In the genomic region with DNA sequence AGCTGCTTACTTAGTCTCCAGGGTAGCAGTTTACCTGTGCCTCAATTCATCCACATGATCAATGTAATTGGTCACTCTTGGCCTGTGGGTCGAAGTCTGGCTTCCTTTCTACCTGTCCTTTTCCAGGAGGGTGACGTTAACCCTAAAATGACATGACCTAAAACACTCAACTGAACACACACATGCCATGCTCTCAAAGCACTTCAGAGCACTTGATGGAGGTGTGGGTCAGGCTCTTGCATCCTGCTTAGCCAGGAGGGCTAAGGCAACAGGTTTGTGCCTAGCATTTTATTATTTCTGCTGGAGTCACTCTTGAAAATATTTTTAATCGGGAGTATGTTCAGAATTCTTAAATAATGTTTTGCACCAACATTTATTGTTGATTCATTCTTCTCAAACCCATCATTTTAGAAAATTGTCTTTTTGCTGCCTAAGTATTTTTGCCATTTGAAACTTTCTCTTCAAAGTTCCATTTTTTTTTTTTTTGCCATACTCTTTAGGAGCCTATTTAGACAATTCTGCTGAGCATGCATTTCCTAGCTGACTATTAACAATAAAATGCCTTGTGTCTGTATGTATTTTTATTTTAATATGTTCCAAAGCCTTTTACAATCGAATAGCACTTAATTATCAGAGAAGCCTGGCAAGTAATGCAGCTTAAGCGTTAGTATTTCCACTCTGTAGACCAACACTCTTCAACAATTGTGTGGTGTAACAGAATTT, we compare ENCODE assay signal across 20 cellular contexts. TPM values are rescaled to one million over a fixed set of nuclear protein-coding genes. Genes with fewer than 3 reads are reported as not detected.
DNase-seq lines count a peak whose midpoint lies in the region; ATAC-seq, FAIRE-seq and TF ChIP-seq lines count a peak whose summit lies in the region.
"Had no signal": no experiment of that assay in that cellular context is flagged by ENCODE, and none has a peak within 500 bp of the region (broad histone marks: within the 10 kb centered on the region; RNA-seq: fewer than 3 reads in every experiment).

No MANE protein-coding gene starts in this region.

- H3K9me1 ChIP-seq in IMR-90 (ENCODE audit: insufficient read depth, low read length) (no peaks in the 10 kb centered on the region), K562 (ENCODE audit: control insufficient read depth, insufficient read depth, low read length) (no peaks in the 10 kb centered on the region)

- no peak overlapping the region for H3K4ac ChIP-seq in IMR-90 (ENCODE audit: low read depth, low read length)

- TF ChIP-seq RAD21 in IMR-90 (IDR thresholded peaks at IDR 0.05; ENCODE audit: low read length) (no peak), K562 (CRISPR knock-in tag; conservative IDR thresholded peaks at IDR 0.05 in 1 of 2, IDR thresholded peaks at IDR 0.05 in 1 of 2) (no peak)

- no peak for TF ChIP-seq CTCF in IMR-90 (conservative IDR thresholded peaks at IDR 0.05; ENCODE audit: low read depth, low read length)
- TF ChIP-seq CTCF in K562 (IDR thresholded peaks at IDR 0.05 in 2 of 3, conservative IDR thresholded peaks at IDR 0.05 in 1 of 3; ENCODE audit: insufficient read depth in 2 of 3, low read depth in 1 of 3, low read length in 3 of 3), result no peak
- no peak for TF ChIP-seq CTCF in lung (IDR thresholded peaks at IDR 0.05; ENCODE audit: control extremely low read depth, extremely low read depth)
- no peak for TF ChIP-seq CTCF in thyroid gland (IDR thresholded peaks at IDR 0.05)
- TF ChIP-seq CTCF in heart right ventricle (IDR thresholded peaks at IDR 0.05), result no peak

- POLR2A ChIA-PET in IMR-90 (lab: Charles Lee; ENCODE audit: unreplicated experiment) (no interaction called here), K562 (lab: Yijun Ruan, JAX) (no interaction called here)

- no peak overlapping the region for H2AFZ ChIP-seq in IMR-90 (replicated peaks; ENCODE audit: low read length, poor library complexity)
- H2AFZ ChIP-seq in K562 (ENCODE audit: low read depth, low read length), result no peak overlapping the region
- H2AFZ ChIP-seq: GM23338 had no signal

- H4K91ac ChIP-seq in IMR-90 (ENCODE audit: insufficient read depth, low read depth, low read length), result no peak overlapping the region

- H2BK15ac ChIP-seq in IMR-90 (ENCODE audit: low read depth, low read length), result no peak overlapping the region

- no peaks in the 10 kb centered on the region for H3K79me2 ChIP-seq in K562 (ENCODE audit: control insufficient read depth, insufficient read depth, low read length)

- H3K14ac ChIP-seq in IMR-90 (replicated peaks; ENCODE audit: low read depth, low read length), result no peak overlapping the region

- H3K79me1 ChIP-seq in IMR-90 (ENCODE audit: low read depth in 1 of 2, low read length in 2 of 2), result no peaks in the 10 kb centered on the region

- intact Hi-C loops in IMR-90 (cut with micrococcal nuclease), result no loop called here
- intact Hi-C loops in K562 (cut with micrococcal nuclease), result no loop called here
- intact Hi-C loops in thyroid gland (cut with DNase I), result no loop called here
- intact Hi-C loops in heart right ventricle (cut with DNase I), result no loop called here

- TF ChIP-seq EP300 in K562 (IDR thresholded peaks at IDR 0.05; ENCODE audit: low read length), result no peak

- in situ Hi-C loops in IMR-90 (cut with MboI; ENCODE audit: low sequenced_read_pairs) (no loop called here), K562 (cut with MboI) (no loop called here)

- no peaks in the 10 kb centered on the region for H3K27me3 ChIP-seq in IMR-90 (ENCODE audit: control insufficient read depth, insufficient read depth, low read length)
- no peaks in the 10 kb centered on the region for H3K27me3 ChIP-seq in K562 (ENCODE audit: control insufficient read depth in 2 of 2, insufficient read depth in 2 of 2, low read length in 2 of 2)
- H3K27me3 ChIP-seq in lung (ENCODE audit: control insufficient read depth, insufficient read depth), result no peaks in the 10 kb centered on the region
- H3K27me3 ChIP-seq in thyroid gland, result no peaks in the 10 kb centered on the region
- H3K27me3 ChIP-seq in heart right ventricle, result no peaks in the 10 kb centered on the region
- H3K27me3 ChIP-seq: BE2C had no signal

- H3K4me3 ChIP-seq in IMR-90 (ENCODE audit: insufficient read depth, low read depth, low read length) (no peak overlapping the region), K562 (no peak overlapping the region), lung (no peak overlapping the region), thyroid gland (replicated peaks in 1 of 3) (no peak overlapping the region), heart right ventricle (no peak overlapping the region)
- H3K4me3 ChIP-seq: A549, GM12878, GM23338 had no signal

- no CpG with 5 or more reads among the region's 5 CpGs for WGBS in IMR-90 (ENCODE audit: extremely low coverage in 2 of 2, insufficient read length in 1 of 2), 2 experiments
- 2% methylated on average over 5 of the region's 5 CpGs for WGBS in K562 (ENCODE audit: insufficient coverage, low coverage, missing lambda C conversion rate)
- 52 to 71% methylated on average over 5 of the region's 5 CpGs for WGBS in lung, 2 donors
- WGBS in thyroid gland, 2 donors, result 48 to 51% methylated on average over 5 of the region's 5 CpGs
- WGBS in heart right ventricle, 2 donors, result 71 to 84% methylated on average over 5 of the region's 5 CpGs

- TF ChIP-seq POLR2A in IMR-90 (IDR thresholded peaks at IDR 0.05; ENCODE audit: low read depth, low read length) (no peak), K562 (conservative IDR thresholded peaks at IDR 0.05) (no peak), thyroid gland (IDR thresholded peaks at IDR 0.05) (no peak)

- H3K27ac ChIP-seq in IMR-90 (ENCODE audit: insufficient read depth, low read length), result no peak overlapping the region
- H3K27ac ChIP-seq in K562 (ENCODE audit: extremely low read depth, low read depth, low read length), result no peak overlapping the region
- H3K27ac ChIP-seq in lung (ENCODE audit: low read depth in 1 of 2, low read length in 1 of 2), result peak overlapping the region in 1 of 2 donors; percentile 35
- H3K27ac ChIP-seq in thyroid gland, result peak overlapping the region in 2 of 3 donors; percentile 8 to 34
- no peak overlapping the region for H3K27ac ChIP-seq in heart right ventricle
- H3K27ac ChIP-seq: A549, C4-2B had no signal

- H3K23ac ChIP-seq in IMR-90 (ENCODE audit: low read depth, low read length), result no peak overlapping the region

- dilution Hi-C loops in IMR-90 (cut with HindIII; ENCODE audit: low sequenced_read_pairs, unreplicated experiment), result no loop called here

- H2AK9ac ChIP-seq in IMR-90 (replicated peaks; ENCODE audit: low read depth, low read length, poor library complexity), result no peak overlapping the region

- BruUV-seq in IMR-90 (replicated peaks; lab: Mats Ljungman, UMichigan) (no TSS peak), K562 (replicated peaks; lab: Mats Ljungman, UMichigan) (no TSS peak)

- H2BK20ac ChIP-seq in IMR-90 (ENCODE audit: low read depth, low read length), result no peak overlapping the region

- H3K56ac ChIP-seq in IMR-90 (ENCODE audit: extremely low read depth, insufficient read depth, low read length), result no peak overlapping the region

- H2BK5ac ChIP-seq in IMR-90 (ENCODE audit: low read depth, low read length, poor library complexity, severe bottlenecking), result no peak overlapping the region

- DNase-seq in IMR-90, result no peak
- DNase-seq in K562 (ENCODE audit: extremely low read depth in 1 of 4, low spot score in 3 of 4), result no peak
- DNase-seq in lung (ENCODE audit: low spot score), result no peak
- peak; percentile 10 to 42 for DNase-seq in thyroid gland
- no peak for DNase-seq in heart right ventricle
- no peak for DNase-seq in NCI-H1092 (lab: John Stamatoyannopoulos, UW)
- no peak for DNase-seq in NCI-H526 (lab: John Stamatoyannopoulos, UW)
- DNase-seq: BE2C; CD8-positive, alpha-beta T cell; COR-L47; H9 had no signal

- H4K8ac ChIP-seq in IMR-90 (ENCODE audit: low read depth in 2 of 2, low read length in 2 of 2), result no peak overlapping the region

- no peaks in the 10 kb centered on the region for H3K4me1 ChIP-seq in IMR-90 (ENCODE audit: control insufficient read depth, insufficient read depth, low read length)
- H3K4me1 ChIP-seq in K562 (replicated peaks in 1 of 2; ENCODE audit: control insufficient read depth in 2 of 2, insufficient read depth in 2 of 2, low read length in 2 of 2), result no peaks in the 10 kb centered on the region
- no peaks in the 10 kb centered on the region for H3K4me1 ChIP-seq in lung (ENCODE audit: control insufficient read depth in 2 of 2, insufficient read depth in 2 of 2, low read length in 2 of 2)
- H3K4me1 ChIP-seq in thyroid gland, result peaks cover 9 to 10% of the 10 kb centered on the region in 2 donors
- H3K4me1 ChIP-seq in heart right ventricle, result no peaks in the 10 kb centered on the region
- H3K4me1 ChIP-seq: A549, BE2C had no signal

- H3K9ac ChIP-seq in IMR-90 (ENCODE audit: low read depth, low read length), result no peak overlapping the region
- H3K9ac ChIP-seq in K562 (ENCODE audit: insufficient read depth in 1 of 2, low read depth in 2 of 2, low read length in 2 of 2), result no peak overlapping the region

- no peak overlapping the region for H4K5ac ChIP-seq in IMR-90 (ENCODE audit: low read depth, low read length)

- CTCF ChIA-PET in IMR-90 (lab: Yijun Ruan, JAX) (no interaction called here), K562 (lab: Yijun Ruan, JAX; ENCODE audit: low intra/inter-chr PET ratio) (no interaction called here)

- H3K36me3 ChIP-seq in IMR-90 (ENCODE audit: control insufficient read depth, insufficient read depth, low read length), result no peaks in the 10 kb centered on the region
- no peaks in the 10 kb centered on the region for H3K36me3 ChIP-seq in K562 (ENCODE audit: control insufficient read depth, insufficient read depth, low read length)
- H3K36me3 ChIP-seq in lung (ENCODE audit: control insufficient read depth in 2 of 2, insufficient read depth in 2 of 2, low read length in 2 of 2), result no peaks in the 10 kb centered on the region
- no peaks in the 10 kb centered on the region for H3K36me3 ChIP-seq in thyroid gland
- no peaks in the 10 kb centered on the region for H3K36me3 ChIP-seq in heart right ventricle
- H3K36me3 ChIP-seq: BE2C had no signal

- H3K9me3 ChIP-seq in IMR-90 (ENCODE audit: control insufficient read depth, insufficient read depth, low read length) (peaks cover 19% of the 10 kb centered on the region), K562 (replicated peaks; ENCODE audit: control insufficient read depth, insufficient read depth, low read depth, low read length) (no peaks in the 10 kb centered on the region), lung (ENCODE audit: control insufficient read depth in 2 of 2, insufficient read depth in 1 of 2, low read length in 1 of 2) (peaks cover 0 to 1% of the 10 kb centered on the region in 2 donors), thyroid gland (no peaks in the 10 kb centered on the region), heart right ventricle (no peaks in the 10 kb centered on the region)
- H3K9me3 ChIP-seq: A549, BE2C had no signal

- no peak overlapping the region for H3K4me2 ChIP-seq in IMR-90 (ENCODE audit: low read depth, low read length)
- H3K4me2 ChIP-seq in K562 (ENCODE audit: insufficient read depth, low read length), result no peak overlapping the region
- H3K4me2 ChIP-seq: A549, GM23338 had no signal

- H3K18ac ChIP-seq in IMR-90 (ENCODE audit: low read depth, low read length), result no peak overlapping the region

- ATAC-seq in IMR-90 (ENCODE audit: low read depth) (no peak), K562 (no peak), lung (ENCODE audit: insufficient read depth, low FRiP score) (peak; percentile 57), heart right ventricle (no peak)
- ATAC-seq: A549; CD8-positive, alpha-beta T cell; GM12878; GM23338 had no signal

- FAIRE-seq in K562 (lab: Jason Lieb, UNC), result no peak
- FAIRE-seq: A549, D721Med, GM12878, GM18507 had no signal

- no peaks in the 10 kb centered on the region for H4K20me1 ChIP-seq in IMR-90 (ENCODE audit: insufficient read depth, low read length)
- no peaks in the 10 kb centered on the region for H4K20me1 ChIP-seq in K562 (replicated peaks; ENCODE audit: control insufficient read depth, insufficient read depth, low read length)

- no peak overlapping the region for H2AK5ac ChIP-seq in IMR-90 (ENCODE audit: low read depth, low read length)

- H2BK120ac ChIP-seq in IMR-90 (ENCODE audit: low read depth, low read length), result no peak overlapping the region

RNA-seq across cellular contexts. Expression of gene ATP10B, which starts 59.1 kb away (rescaled TPM):
- total RNA-seq in IMR-90 (2012; rRNA removed) (not detected in 2 replicates), K562 (2014; rRNA removed) (not detected in 2 replicates), K562 (2014; rRNA removed; fragmentation: Illumina TruSeq; extraction: Trizol) (not detected in 2 replicates), K562 (2015; rRNA removed; fragmentation: Illumina TruSeq; extraction: Trizol) (not detected in 2 replicates), K562 (2021) (0.04 and 0.07 TPM in 2 replicates), lung (1 to 10 TPM in 1 of 2 donors, under 1 TPM in 1; 0.18 to 7.2 TPM), thyroid gland (under 1 TPM in 3 of 4 donors, not detected in 1; 0.13 to 0.42 (median 0.15) TPM), heart right ventricle (under 1 TPM in 1 of 10 donors, not detected in 9; 0.04 TPM)
- polyA plus RNA-seq in IMR-90 (2012; rRNA removed) (not detected in 2 replicates), K562 (2011; rRNA removed) (not detected in 2 replicates), K562 (2014; fragmentation: Illumina TruSeq; extraction: Trizol) (not detected in 2 replicates), K562 (2014; fragmentation: Nextera tagmentation; extraction: Ambion mirVana) (not detected), K562 (2014; rRNA removed) (not detected in 2 replicates), lung (under 1 TPM; 0.08 to 0.87 TPM), heart right ventricle (under 1 TPM; 0.01 to 0.15 TPM)
- polyA plus RNA-seq in IMR-90 (2012; cell fraction: cytosol; rRNA removed), result not detected in 2 replicates
- polyA plus RNA-seq in IMR-90 (2012; cell fraction: nucleus; rRNA removed; ENCODE audit: low replicate concordance), result not detected in 2 replicates
- not detected in 2 replicates for total RNA-seq in K562 (2011; cell fraction: chromatin; rRNA removed; ENCODE audit: low replicate concordance)
- total RNA-seq in K562 (2011; cell fraction: nucleolus; rRNA removed), result not detected in 2 replicates
- total RNA-seq in K562 (2011; cell fraction: nucleoplasm; rRNA removed), result not detected in 2 replicates
- polyA plus RNA-seq in K562 (2011; cell fraction: cytosol; rRNA removed), result not detected in 2 replicates
- polyA plus RNA-seq in K562 (2011; cell fraction: nucleus; rRNA removed), result not detected in 2 replicates
- polyA plus RNA-seq in K562 (2012), result not detected in 2 replicates
- polyA minus RNA-seq in K562 (2011; rRNA and poly(A)+ RNA removed), result not detected in 2 replicates
- not detected in 2 replicates for polyA minus RNA-seq in K562 (2011; cell fraction: cytosol; rRNA and poly(A)+ RNA removed)
- polyA minus RNA-seq in K562 (2011; cell fraction: nucleus; rRNA and poly(A)+ RNA removed), result not detected in 2 replicates
- total RNA-seq: CD8-positive, alpha-beta T cell; G401; GM12878; HT1080 had no signal
- polyA plus RNA-seq: A549, AG04450, GM12878 had no signal

Comparison
In these comparisons a context has a peak if more than half of its experiments do, and no peak if none do; other contexts are left out.
1. DNase-seq: peak in thyroid gland (2 of 2); none in IMR-90 (single experiment), K562 (0 of 4), lung (single experiment), heart right ventricle (0 of 2), NCI-H1092 (single experiment) and NCI-H526 (0 of 2).
2. H3K27ac ChIP-seq: peak in thyroid gland (2 of 3); none in IMR-90 (single experiment), K562 (single experiment) and heart right ventricle (0 of 10).